12 cellular contexts compared by ENCODE assay signal in genomic region chr16:28309811-28310311, GRCh38. TPM values are rescaled to one million over a fixed set of nuclear protein-coding genes. Genes with fewer than 3 reads are reported as not detected.
DNase-seq lines count a peak whose midpoint lies in the region; ATAC-seq and TF ChIP-seq lines count a peak whose summit lies in the region.
"Had no signal": no experiment of that assay in that cellular context is flagged by ENCODE, and none has a peak within 500 bp of the region (broad histone marks: within the 10 kb centered on the region; RNA-seq: fewer than 3 reads in every experiment).

No MANE protein-coding gene starts in this region.

- no peak overlapping the region for H2BK15ac ChIP-seq in H9 (ENCODE audit: low read depth, low read length)

- H3K79me2 ChIP-seq in H9 (ENCODE audit: insufficient read depth, low read length), result peaks cover 4% of the 10 kb centered on the region; the same call in 1 of the 2 replicates

- H3K27me3 Mint-ChIP-seq in H9 (ENCODE audit: low read depth) (no peaks in the 10 kb centered on the region), HFFc6 (ENCODE audit: insufficient read depth) (peaks cover 39% of the 10 kb centered on the region)
- no peaks in the 10 kb centered on the region for H3K27me3 Mint-ChIP-seq in activated CD4-positive, alpha-beta memory T cell treated with anti-CD3 and anti-CD28 coated beads for 36 hours
- no peaks in the 10 kb centered on the region for H3K27me3 Mint-ChIP-seq in central memory CD8-positive, alpha-beta T cell
- H3K27me3 Mint-ChIP-seq: type B pancreatic cell had no signal

- H3K9ac ChIP-seq in H9 (ENCODE audit: extremely low read depth, insufficient read length, low read length), result no peak overlapping the region

- H3K4me1 Mint-ChIP-seq in H9 (peaks cover 7 to 11% of the 10 kb centered on the region in 2 experiments), HFFc6 (ENCODE audit: low read depth) (no peaks in the 10 kb centered on the region)
- peaks cover 41% of the 10 kb centered on the region for H3K4me1 Mint-ChIP-seq in activated CD4-positive, alpha-beta memory T cell treated with anti-CD3 and anti-CD28 coated beads for 36 hours (ENCODE audit: low read depth)
- H3K4me1 Mint-ChIP-seq in central memory CD8-positive, alpha-beta T cell, result peaks cover 71% of the 10 kb centered on the region

- H4K20me1 ChIP-seq in H9 (ENCODE audit: control insufficient read depth, insufficient read depth, insufficient read length), result peaks cover 6% of the 10 kb centered on the region

- no peak overlapping the region for H3K4me3 ChIP-seq in WERI-Rb-1 (ENCODE audit: low read depth, low read length)
- H3K4me3 ChIP-seq in thyroid gland (replicated peaks in 1 of 3), result no peak overlapping the region
- H3K4me3 ChIP-seq: lung, SJSA1 had no signal

- POLR2A ChIA-PET in activated CD4-positive, alpha-beta memory T cell treated with anti-CD3 and anti-CD28 coated beads for 36 hours (lab: Charles Lee), result interaction anchor here (0.9 to 1.0 kb wide), 2 partner anchors 13 to 17 kb away, joined by 3 to 4 read pairs; partner anchors contain the start of gene SBK1

- intact Hi-C loops in activated CD4-positive, alpha-beta memory T cell treated with anti-CD3 and anti-CD28 coated beads for 36 hours (cut with micrococcal nuclease), result loop anchor here (10.0 kb wide), 2 partner anchors 85 to 305 kb away; partner anchors contain the start of gene SULT1A1
- intact Hi-C loops in thyroid gland (cut with DNase I), result no loop called here

- H3T11ph ChIP-seq in H9 (ENCODE audit: low read length), result no peak overlapping the region

- no peaks in the 10 kb centered on the region for H3K9me3 ChIP-seq in H9 (ENCODE audit: control insufficient read depth, low read depth, low read length)
- no peaks in the 10 kb centered on the region for H3K9me3 ChIP-seq in WERI-Rb-1 (ENCODE audit: severe bottlenecking)
- no peaks in the 10 kb centered on the region for H3K9me3 ChIP-seq in thyroid gland
- H3K9me3 ChIP-seq: SJSA1 had no signal

- no CpG with 5 or more reads among the region's 20 CpGs for WGBS in H9 (ENCODE audit: extremely low coverage, insufficient read length, low lambda C conversion rate)
- WGBS in thyroid gland, 2 donors, result 82 to 84% methylated on average over 19 to 20 of the region's 20 CpGs

- TF ChIP-seq POLR2A in thyroid gland (IDR thresholded peaks at IDR 0.05), result no peak

- no peak overlapping the region for H2AFZ ChIP-seq in H9 (ENCODE audit: low read length)

- ATAC-seq in central memory CD8-positive, alpha-beta T cell (replicated peaks; ENCODE audit: extremely low read depth, poor library complexity, severe bottlenecking), result peak; percentile 95

- no peak overlapping the region for H4K8ac ChIP-seq in H9 (replicated peaks; ENCODE audit: insufficient read length, low read depth, low read length)

- H3K36me3 ChIP-seq in WERI-Rb-1 (peaks cover 8% of the 10 kb centered on the region), thyroid gland (no peaks in the 10 kb centered on the region)
- H3K36me3 ChIP-seq: SJSA1 had no signal

- no peak overlapping the region for H3K23ac ChIP-seq in H9 (ENCODE audit: insufficient read length, low read depth, low read length)

- no peak overlapping the region for H2BK120ac ChIP-seq in H9 (ENCODE audit: low read depth, low read length, poor library complexity, severe bottlenecking)

- peak overlapping the region; percentile 32 for H2BK5ac ChIP-seq in H9 (ENCODE audit: insufficient read length, low read length)

- H3K4me3 Mint-ChIP-seq in H9 (no peak overlapping the region), HFFc6 (no peak overlapping the region)
- peak overlapping the region; percentile 50 for H3K4me3 Mint-ChIP-seq in activated CD4-positive, alpha-beta memory T cell treated with anti-CD3 and anti-CD28 coated beads for 36 hours
- peak overlapping the region; percentile 46 for H3K4me3 Mint-ChIP-seq in central memory CD8-positive, alpha-beta T cell
- H3K4me3 Mint-ChIP-seq: type B pancreatic cell had no signal

- no peak overlapping the region for H3K27ac ChIP-seq in H9 (ENCODE audit: insufficient read length, low read depth, low read length)
- no peak overlapping the region for H3K27ac ChIP-seq in WERI-Rb-1
- H3K27ac ChIP-seq in thyroid gland, result no peak overlapping the region
- H3K27ac ChIP-seq: SJSA1 had no signal

- H4K5ac ChIP-seq in H9 (ENCODE audit: insufficient read length, low read depth, low read length), result no peak overlapping the region

- H3K14ac ChIP-seq in H9 (ENCODE audit: insufficient read depth, low read length), result peak overlapping the region; percentile 20; the same call in 1 of the 2 replicates

- H3K23me2 ChIP-seq in H9 (ENCODE audit: insufficient read length, low read depth, low read length, poor library complexity, severe bottlenecking), result no peaks in the 10 kb centered on the region

- DNase-seq in H9 (no peak), WERI-Rb-1 (no peak), HFFc6 (no peak), NCI-H345 treated with DMSO at 0.1 percent for 48 hours (lab: John Stamatoyannopoulos, UW; ENCODE audit: unreplicated experiment) (no peak), thyroid gland (no peak)
- DNase-seq in activated CD4-positive, alpha-beta memory T cell treated with anti-CD3 and anti-CD28 coated beads for 36 hours, result peak; percentile 90
- DNase-seq in central memory CD8-positive, alpha-beta T cell (ENCODE audit: low spot score in 2 of 2), result peak; percentile 73 to 90
- peak; percentile 79 for DNase-seq in stimulated activated CD8-positive, alpha-beta memory T cell treated with anti-CD3 and anti-CD28 coated beads, Interleukin-12 subunit alpha, Interleukin-12 subunit beta, amount 100 ng/mL, for 1 hour (ENCODE audit: low read depth)
- DNase-seq: DMS79 treated with DMSO at 0.1 percent for 48 hours had no signal

- no peaks in the 10 kb centered on the region for H3K79me1 ChIP-seq in H9 (ENCODE audit: insufficient read depth, low read depth, low read length, poor library complexity, severe bottlenecking)

- peak overlapping the region in 1 of 3 experiments; percentile 78; a peak in 3 of 7 replicates for H3K27ac Mint-ChIP-seq in H9
- peak overlapping the region; percentile 89 for H3K27ac Mint-ChIP-seq in activated CD4-positive, alpha-beta memory T cell treated with anti-CD3 and anti-CD28 coated beads for 36 hours
- peak overlapping the region; percentile 95 for H3K27ac Mint-ChIP-seq in central memory CD8-positive, alpha-beta T cell (ENCODE audit: low read depth)
- H3K27ac Mint-ChIP-seq in HFFc6, result no peak overlapping the region
- H3K27ac Mint-ChIP-seq: type B pancreatic cell had no signal

- H2BK20ac ChIP-seq in H9 (ENCODE audit: low read depth, low read length, poor library complexity, severe bottlenecking), result no peak overlapping the region

- TF ChIP-seq CTCF in H9 (conservative IDR thresholded peaks at IDR 0.05), result no peak
- TF ChIP-seq CTCF in WERI-Rb-1 (IDR thresholded peaks at IDR 0.05; ENCODE audit: low read depth, low read length), result no peak
- TF ChIP-seq CTCF in HFFc6 (IDR thresholded peaks at IDR 0.05), result no peak
- TF ChIP-seq CTCF in thyroid gland (IDR thresholded peaks at IDR 0.05), result no peak

- H2BK12ac ChIP-seq in H9 (ENCODE audit: insufficient read length, low read depth, low read length), result no peak overlapping the region

- H3K4ac ChIP-seq in H9 (ENCODE audit: low read depth, low read length), result no peak overlapping the region

- no peak overlapping the region for H3K56ac ChIP-seq in H9 (ENCODE audit: insufficient read length, low read depth, low read length)

- H4K91ac ChIP-seq in H9 (ENCODE audit: insufficient read length, low read depth, low read length), result no peak overlapping the region

- no peak overlapping the region for H2AK5ac ChIP-seq in H9 (ENCODE audit: insufficient read length, low read length)

- peaks cover 30 to 57% (median 33%) of the 10 kb centered on the region in 3 experiments for H3K36me3 Mint-ChIP-seq in H9 (ENCODE audit: insufficient read depth in 1 of 3, low read depth in 3 of 3)
- no peaks in the 10 kb centered on the region for H3K36me3 Mint-ChIP-seq in activated CD4-positive, alpha-beta memory T cell treated with anti-CD3 and anti-CD28 coated beads for 36 hours
- peaks cover 22% of the 10 kb centered on the region for H3K36me3 Mint-ChIP-seq in central memory CD8-positive, alpha-beta T cell (ENCODE audit: insufficient read depth)
- H3K36me3 Mint-ChIP-seq in HFFc6 (ENCODE audit: low read depth), result no peaks in the 10 kb centered on the region

- H3K18ac ChIP-seq in H9 (ENCODE audit: insufficient read length, low read depth, low read length), result no peak overlapping the region

- H3K9me3 Mint-ChIP-seq in H9 (peaks cover 0 to 5% of the 10 kb centered on the region in 2 experiments; a peak in 1 of 5 replicates), HFFc6 (no peaks in the 10 kb centered on the region)
- H3K9me3 Mint-ChIP-seq in activated CD4-positive, alpha-beta memory T cell treated with anti-CD3 and anti-CD28 coated beads for 36 hours, result no peaks in the 10 kb centered on the region
- no peaks in the 10 kb centered on the region for H3K9me3 Mint-ChIP-seq in central memory CD8-positive, alpha-beta T cell
- H3K9me3 Mint-ChIP-seq: type B pancreatic cell had no signal

- CTCF ChIA-PET in activated CD4-positive, alpha-beta memory T cell treated with anti-CD3 and anti-CD28 coated beads for 36 hours (lab: Charles Lee), result interaction anchor here (1.0 to 14.7 kb wide), 4 partner anchors 16 to 31 kb away, joined by 4 to 251 read pairs (median 6); partner anchors contain the start of gene SBK1

- H3K4me1 ChIP-seq in H9 (ENCODE audit: insufficient read depth, low read length), result no peaks in the 10 kb centered on the region; the same call in 1 of the 2 replicates
- no peaks in the 10 kb centered on the region for H3K4me1 ChIP-seq in thyroid gland
- H3K4me1 ChIP-seq: SJSA1 had no signal

- H3K27me3 ChIP-seq in H9 (ENCODE audit: insufficient read depth, low read length), result no peaks in the 10 kb centered on the region
- H3K27me3 ChIP-seq in WERI-Rb-1 (ENCODE audit: insufficient read depth, low read depth, severe bottlenecking), result no peaks in the 10 kb centered on the region
- H3K27me3 ChIP-seq in thyroid gland, result no peaks in the 10 kb centered on the region

- H3K4me2 ChIP-seq in H9 (ENCODE audit: insufficient read depth, insufficient read length, low read length), result no peak overlapping the region

RNA-seq across cellular contexts. Expression of gene SBK1, which starts 17.5 kb away (rescaled TPM):
- total RNA-seq in H9 (2021) (65.5 and 69.7 TPM in 2 replicates), thyroid gland (1 to 10 TPM; 2.8 to 6.8 (median 4.8) TPM)
- total RNA-seq in activated CD4-positive, alpha-beta memory T cell treated with anti-CD3 and anti-CD28 coated beads for 36 hours, result 1 to 10 TPM; 2.9 to 3.8 TPM
- total RNA-seq in HFFc6 (2021; fragmentation: NEBNext Ultra II Directional; extraction: Animal tissue kit (Norgen Biotek cat#: 25700)), result not detected
- total RNA-seq: SJSA1 had no signal

RNA-seq across cellular contexts. Expression of gene NPIPB6, which starts 53.4 kb away (rescaled TPM):
- total RNA-seq in H9 (2021) (2.0 and 5.2 TPM in 2 replicates), thyroid gland (10 to 100 TPM in 1 of 4 donors, 1 to 10 TPM in 2, not detected in 1; 2.5 to 10.5 (median 6.3) TPM)
- total RNA-seq in activated CD4-positive, alpha-beta memory T cell treated with anti-CD3 and anti-CD28 coated beads for 36 hours, result 1 to 10 TPM; 1.8 to 2.5 TPM
- total RNA-seq in HFFc6 (2021; fragmentation: NEBNext Ultra II Directional; extraction: Animal tissue kit (Norgen Biotek cat#: 25700)), result 1 to 10 TPM in 1 of 6 experiments, under 1 TPM in 4, not detected in 1; 0.20 to 1.0 (median 0.27) TPM

Comparison
In these comparisons a context has a peak if more than half of its experiments do, and no peak if none do; other contexts are left out.
1. DNase-seq: peak in activated CD4-positive, alpha-beta memory T cell treated with anti-CD3 and anti-CD28 coated beads for 36 hours (single experiment), central memory CD8-positive, alpha-beta T cell (2 of 2) and stimulated activated CD8-positive, alpha-beta memory T cell treated with anti-CD3 and anti-CD28 coated beads, Interleukin-12 subunit alpha, Interleukin-12 subunit beta, amount 100 ng/mL, for 1 hour (single experiment); none in H9 (single experiment), WERI-Rb-1 (single experiment), HFFc6 (single experiment), NCI-H345 treated with DMSO at 0.1 percent for 48 hours (single experiment) and thyroid gland (0 of 2).
2. H3K4me3 Mint-ChIP-seq: peak in activated CD4-positive, alpha-beta memory T cell treated with anti-CD3 and anti-CD28 coated beads for 36 hours (single experiment) and central memory CD8-positive, alpha-beta T cell (single experiment); none in H9 (0 of 2) and HFFc6 (single experiment).